Comparison of ENCODE assay signal across 14 cellular contexts in the genomic region with DNA sequence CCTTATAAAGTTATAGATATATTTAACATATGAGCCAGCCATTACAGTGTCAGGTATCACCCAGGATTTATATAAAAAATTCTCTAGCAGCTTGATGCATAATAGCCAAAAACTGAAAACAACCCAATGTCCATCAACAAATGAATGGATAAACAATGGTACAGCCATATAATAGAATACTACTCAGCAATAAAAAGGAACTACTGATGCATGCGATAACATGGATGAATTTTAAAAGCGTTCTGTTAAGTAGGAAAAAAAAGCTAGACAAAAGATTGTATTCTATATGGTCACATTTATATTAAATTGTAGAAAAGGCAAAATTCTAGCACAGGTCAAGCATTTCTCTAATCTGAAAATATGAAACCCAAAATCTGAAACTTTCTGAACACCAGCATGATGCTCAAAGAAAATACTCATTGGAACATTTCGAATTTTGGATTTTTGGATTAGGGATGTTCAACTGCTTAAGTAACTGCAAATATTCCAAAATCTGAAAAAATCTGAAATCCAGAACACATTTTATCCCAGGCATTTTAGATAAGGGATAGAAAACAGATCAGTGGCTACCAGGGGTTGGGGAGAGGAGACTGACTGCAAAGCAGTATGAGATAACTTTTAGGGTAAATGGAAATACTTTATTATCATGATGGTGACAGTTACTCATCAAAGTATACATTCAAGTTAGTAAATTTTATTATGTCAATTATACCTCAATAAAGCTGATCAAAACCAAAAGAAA. TPM values are rescaled to one million over a fixed set of nuclear protein-coding genes. Genes with fewer than 3 reads are reported as not detected.
DNase-seq lines count a peak whose midpoint lies in the region; ATAC-seq, FAIRE-seq and TF ChIP-seq lines count a peak whose summit lies in the region.
"Had no signal": no experiment of that assay in that cellular context is flagged by ENCODE, and none has a peak within 500 bp of the region (broad histone marks: within the 10 kb centered on the region; RNA-seq: fewer than 3 reads in every experiment).

No MANE protein-coding gene starts in this region.

- WGBS in prostate gland: 95% methylated on average over 3 of the region's 3 CpGs

- H3K36me3 ChIP-seq in A673 (ENCODE audit: insufficient read depth, low read length, poor library complexity, severe bottlenecking) (peaks cover 6% of the 10 kb centered on the region), GM23338 (ENCODE audit: insufficient read depth) (peaks cover 3% of the 10 kb centered on the region; the same call in 1 of the 2 replicates), keratinocyte (ENCODE audit: control insufficient read depth in 2 of 2, extremely low read depth in 1 of 2, insufficient read depth in 2 of 2, low read length in 2 of 2) (peaks cover 1 to 4% of the 10 kb centered on the region in 2 experiments), prostate gland (no peaks in the 10 kb centered on the region), SJCRH30 (0 out of 2 replicates have a peak, but pooled peaks cover 4% of the 10 kb centered on the region)
- H3K36me3 ChIP-seq: left lung had no signal

- H3K4me3 ChIP-seq in A673 (ENCODE audit: low read depth, low read length, poor library complexity, severe bottlenecking) (no peak overlapping the region), GM23338 (no peak overlapping the region), keratinocyte (ENCODE audit: control insufficient read depth in 2 of 3, extremely low read depth in 1 of 3, insufficient read depth in 2 of 3, low read depth in 1 of 3, low read length in 3 of 3) (no peak overlapping the region), prostate gland (no peak overlapping the region), SJCRH30 (no peak overlapping the region)
- H3K4me3 ChIP-seq: left lung had no signal

- POLR2A ChIA-PET in A673 (lab: Charles Lee; ENCODE audit: low non-redundant PET): interaction anchor here (0.7 kb wide), 1 partner anchor 14 kb away, joined by 3 read pairs; no protein-coding TSS in a partner anchor
- POLR2A ChIA-PET in activated CD8-positive, alpha-beta T cell treated with anti-CD3 and anti-CD28 coated beads, Interleukin-2, amount 10 ng/mL, durations not matched to agents 7 days and 5 days (lab: Charles Lee): interaction anchor here (2.2 kb wide), 1 partner anchor 23 kb away, joined by 9 read pairs; the partner anchor contains the start of gene SLC16A1

- dilution Hi-C loops in keratinocyte (cut with MboI; ENCODE audit: extremely low pct_ligation_motif_present, low sequenced_read_pairs): no loop called here

- H3K79me2 ChIP-seq in GM23338 (replicated peaks; ENCODE audit: insufficient read depth) (peaks cover 100% of the 10 kb centered on the region), keratinocyte (ENCODE audit: control insufficient read depth, insufficient read depth, low read length) (peaks cover 86% of the 10 kb centered on the region)

- no peaks in the 10 kb centered on the region for H3K9me1 ChIP-seq in keratinocyte (ENCODE audit: control insufficient read depth, extremely low read depth, insufficient read depth, low read length)

- H3K27me3 Mint-ChIP-seq in GM23338 (ENCODE audit: insufficient read depth, low read depth, poor library complexity): peaks cover 7% of the 10 kb centered on the region
- no peaks in the 10 kb centered on the region for H3K27me3 Mint-ChIP-seq in activated CD8-positive, alpha-beta T cell treated with anti-CD3 and anti-CD28 coated beads, Interleukin-2, amount 10 ng/mL, durations not matched to agents 7 days and 5 days (ENCODE audit: low read depth)

- no peak overlapping the region; the same call in 2 of the 3 replicates for H3K4me3 Mint-ChIP-seq in GM23338
- H3K4me3 Mint-ChIP-seq in activated CD8-positive, alpha-beta T cell treated with anti-CD3 and anti-CD28 coated beads, Interleukin-2, amount 10 ng/mL, durations not matched to agents 7 days and 5 days: no peak overlapping the region

- no peak for FAIRE-seq in keratinocyte (lab: Jason Lieb, UNC)

- H3K9me2 ChIP-seq in GM23338 (ENCODE audit: insufficient read depth): no peaks in the 10 kb centered on the region

- no TSS peak for BruUV-seq in A673 (replicated peaks; lab: Mats Ljungman, UMichigan)

- H3K4me1 ChIP-seq in A673 (ENCODE audit: insufficient read depth, low read length, poor library complexity, severe bottlenecking) (peaks cover 51% of the 10 kb centered on the region), GM23338 (ENCODE audit: insufficient read depth) (peaks cover 36% of the 10 kb centered on the region), keratinocyte (ENCODE audit: control insufficient read depth, extremely low read depth, insufficient read depth, low read length) (peaks cover 54% of the 10 kb centered on the region), prostate gland (replicated peaks) (no peaks in the 10 kb centered on the region), SJCRH30 (peaks cover 15% of the 10 kb centered on the region)
- H3K4me1 ChIP-seq: left lung had no signal

- intact Hi-C loops in A673 (cut with micrococcal nuclease; ENCODE audit: unreplicated experiment) (no loop called here), prostate gland (cut with DNase I) (no loop called here)

- H3K27ac Mint-ChIP-seq in GM23338: peak overlapping the region; percentile 35; the same call in 1 of the 2 replicates
- peak overlapping the region; percentile 19 for H3K27ac Mint-ChIP-seq in activated CD8-positive, alpha-beta T cell treated with anti-CD3 and anti-CD28 coated beads, Interleukin-2, amount 10 ng/mL, durations not matched to agents 7 days and 5 days

- H3K4me2 ChIP-seq in GM23338: no peak overlapping the region
- peak overlapping the region; percentile 72 for H3K4me2 ChIP-seq in keratinocyte (ENCODE audit: control insufficient read depth, extremely low read depth, insufficient read depth, low read depth, low read length)

- TF ChIP-seq CTCF in A673 (conservative IDR thresholded peaks at IDR 0.05; ENCODE audit: low read depth, low read length) (no peak), GM23338 (conservative IDR thresholded peaks at IDR 0.05; ENCODE audit: low read depth in 2 of 2) (no peak), keratinocyte (optimal IDR thresholded peaks at IDR 0.05 in 1 of 3, IDR thresholded peaks at IDR 0.05 in 1 of 3, conservative IDR thresholded peaks at IDR 0.05 in 1 of 3; ENCODE audit: extremely low read depth in 1 of 3, insufficient read depth in 2 of 3, low read length in 3 of 3) (no peak), prostate gland (IDR thresholded peaks at IDR 0.05) (no peak)

- H3K9me3 Mint-ChIP-seq in GM23338: no peaks in the 10 kb centered on the region
- no peaks in the 10 kb centered on the region for H3K9me3 Mint-ChIP-seq in activated CD8-positive, alpha-beta T cell treated with anti-CD3 and anti-CD28 coated beads, Interleukin-2, amount 10 ng/mL, durations not matched to agents 7 days and 5 days (ENCODE audit: insufficient read depth)

- CTCF ChIA-PET in A673 (lab: Charles Lee): no interaction called here
- CTCF ChIA-PET in activated CD8-positive, alpha-beta T cell treated with anti-CD3 and anti-CD28 coated beads, Interleukin-2, amount 10 ng/mL, durations not matched to agents 7 days and 5 days (lab: Charles Lee): interaction anchor here (0.7 to 4.4 kb wide), 2 partner anchors 139 to 218 kb away, joined by 4 to 31 read pairs; partner anchors contain the start of gene LRIG2

- ATAC-seq in GM23338: no peak
- no peak for ATAC-seq in activated CD8-positive, alpha-beta T cell treated with anti-CD3 and anti-CD28 coated beads, Interleukin-2, amount 10 ng/mL, durations not matched to agents 7 days and 5 days
- ATAC-seq: left lung had no signal

- TF ChIP-seq POLR2A in prostate gland (IDR thresholded peaks at IDR 0.05): no peak

- H3K27me3 ChIP-seq in A673 (replicated peaks; ENCODE audit: insufficient read depth, low read depth, low read length, poor library complexity) (no peaks in the 10 kb centered on the region), GM23338 (ENCODE audit: insufficient read depth) (no peaks in the 10 kb centered on the region), keratinocyte (ENCODE audit: control insufficient read depth, extremely low read depth, insufficient read depth, low read length) (no peaks in the 10 kb centered on the region), prostate gland (replicated peaks; ENCODE audit: insufficient read depth) (no peaks in the 10 kb centered on the region), SJCRH30 (no peaks in the 10 kb centered on the region)
- H3K27me3 ChIP-seq: BE2C, left lung had no signal

- no peak overlapping the region for H2AFZ ChIP-seq in GM23338
- H2AFZ ChIP-seq in keratinocyte (ENCODE audit: control insufficient read depth, low read length): no peak overlapping the region

- H3K9ac ChIP-seq in keratinocyte (ENCODE audit: control insufficient read depth, extremely low read depth, insufficient read depth, low read length): no peak overlapping the region

- H3K36me3 Mint-ChIP-seq in GM23338 (ENCODE audit: low read depth): peaks cover 47% of the 10 kb centered on the region
- peaks cover 17% of the 10 kb centered on the region for H3K36me3 Mint-ChIP-seq in activated CD8-positive, alpha-beta T cell treated with anti-CD3 and anti-CD28 coated beads, Interleukin-2, amount 10 ng/mL, durations not matched to agents 7 days and 5 days (ENCODE audit: low read depth)

- H3K9me3 ChIP-seq in A673 (ENCODE audit: low read depth, low read length, poor library complexity, severe bottlenecking) (no peaks in the 10 kb centered on the region), keratinocyte (ENCODE audit: control insufficient read depth, low read depth, low read length) (no peaks in the 10 kb centered on the region), prostate gland (no peaks in the 10 kb centered on the region), SJCRH30 (replicated peaks) (no peaks in the 10 kb centered on the region)
- H3K9me3 ChIP-seq: BE2C, left lung had no signal

- DNase-seq in A673 (ENCODE audit: low spot score) (no peak), GM23338 (ENCODE audit: low spot score) (no peak), keratinocyte (ENCODE audit: low read depth, low spot score) (no peak), NCI-H2107 treated with DMSO at 0.1 percent for 48 hours (lab: John Stamatoyannopoulos, UW; ENCODE audit: unreplicated experiment) (no peak), prostate gland (ENCODE audit: low spot score) (no peak), SJCRH30 (no peak), SHP77 (lab: John Stamatoyannopoulos, UW) (no peak)
- no peak for DNase-seq in activated CD8-positive, alpha-beta T cell treated with anti-CD3 and anti-CD28 coated beads, Interleukin-2, amount 10 ng/mL, durations not matched to agents 7 days and 5 days
- DNase-seq: activated gamma-delta T cell; BE2C; effector CD4-positive, alpha-beta T cell; left lung; NCI-H82; retina had no signal

- peaks cover 9% of the 10 kb centered on the region; the same call in 1 of the 2 replicates for H3F3A ChIP-seq in GM23338 (replicated peaks; ENCODE audit: low read depth)

- peaks cover 36% of the 10 kb centered on the region for H3K4me1 Mint-ChIP-seq in GM23338
- H3K4me1 Mint-ChIP-seq in activated CD8-positive, alpha-beta T cell treated with anti-CD3 and anti-CD28 coated beads, Interleukin-2, amount 10 ng/mL, durations not matched to agents 7 days and 5 days (ENCODE audit: low read depth): peaks cover 39% of the 10 kb centered on the region

- peaks cover 58% of the 10 kb centered on the region for H4K20me1 ChIP-seq in GM23338 (replicated peaks; ENCODE audit: insufficient read depth)
- peaks cover 4% of the 10 kb centered on the region for H4K20me1 ChIP-seq in keratinocyte (ENCODE audit: control insufficient read depth, extremely low read depth, insufficient read depth, low read length)

- H3K27ac ChIP-seq in A673 (ENCODE audit: low read depth, low read length, poor library complexity, severe bottlenecking) (peak overlapping the region; percentile 84), GM23338 (ENCODE audit: low read depth) (0 out of 2 replicates have a peak overlapping the region, but pooled peaks have one; percentile 41), keratinocyte (ENCODE audit: control insufficient read depth, insufficient read depth, low read length) (peak overlapping the region; percentile 87), prostate gland (peak overlapping the region in 1 of 2 donors; percentile 46), SJCRH30 (no peak overlapping the region)
- H3K27ac ChIP-seq: left lung had no signal

RNA-seq across cellular contexts. Expression of gene SLC16A1, which starts 22.0 kb away (rescaled TPM):
- total RNA-seq in A673 (2021): 101 and 112 TPM in 2 replicates
- 559 and 593 TPM in 2 replicates for total RNA-seq in GM23338 (2014; rRNA removed; shearing (Covaris generic))
- polyA plus RNA-seq in GM23338 (2016; fragmentation: Nextera tagmentation; extraction: Ambion mirVana): 218 and 231 TPM in 2 replicates
- 10 to 100 TPM; 53.0 to 54.5 TPM for total RNA-seq in activated CD8-positive, alpha-beta T cell treated with anti-CD3 and anti-CD28 coated beads, Interleukin-2, amount 10 ng/mL, durations not matched to agents 7 days and 5 days
- polyA plus RNA-seq in keratinocyte: 221 to 269 TPM (median 242 TPM) in 3 replicates
- 66.2 TPM for polyA plus RNA-seq in keratinocyte (2011; ENCODE audit: low read depth)
- 29.6 and 51.5 TPM in 2 replicates for polyA plus RNA-seq in keratinocyte (2011; cell fraction: cytosol; rRNA removed)
- polyA plus RNA-seq in keratinocyte (2011; cell fraction: nucleus; rRNA removed): 292 and 392 TPM in 2 replicates
- 114 and 178 TPM in 2 replicates for polyA plus RNA-seq in keratinocyte (2012; ENCODE audit: low replicate concordance)
- polyA minus RNA-seq in keratinocyte: 315 to 729 TPM (median 646 TPM) in 3 replicates
- 218 TPM for polyA minus RNA-seq in keratinocyte (2011; cell fraction: cytosol; rRNA and poly(A)+ RNA removed)
- 362 and 575 TPM in 2 replicates for polyA minus RNA-seq in keratinocyte (2011; cell fraction: nucleus; rRNA and poly(A)+ RNA removed)
- 100 to 1,000 TPM in 1 of 2 donors, 10 to 100 TPM in 1; 14.6 to 110 TPM for total RNA-seq in prostate gland
- 150 and 153 TPM in 2 replicates for total RNA-seq in SJCRH30 (2014; rRNA removed; shearing (Covaris generic))
